ENCODE assay signal across 8 cellular contexts in the genomic region with DNA sequence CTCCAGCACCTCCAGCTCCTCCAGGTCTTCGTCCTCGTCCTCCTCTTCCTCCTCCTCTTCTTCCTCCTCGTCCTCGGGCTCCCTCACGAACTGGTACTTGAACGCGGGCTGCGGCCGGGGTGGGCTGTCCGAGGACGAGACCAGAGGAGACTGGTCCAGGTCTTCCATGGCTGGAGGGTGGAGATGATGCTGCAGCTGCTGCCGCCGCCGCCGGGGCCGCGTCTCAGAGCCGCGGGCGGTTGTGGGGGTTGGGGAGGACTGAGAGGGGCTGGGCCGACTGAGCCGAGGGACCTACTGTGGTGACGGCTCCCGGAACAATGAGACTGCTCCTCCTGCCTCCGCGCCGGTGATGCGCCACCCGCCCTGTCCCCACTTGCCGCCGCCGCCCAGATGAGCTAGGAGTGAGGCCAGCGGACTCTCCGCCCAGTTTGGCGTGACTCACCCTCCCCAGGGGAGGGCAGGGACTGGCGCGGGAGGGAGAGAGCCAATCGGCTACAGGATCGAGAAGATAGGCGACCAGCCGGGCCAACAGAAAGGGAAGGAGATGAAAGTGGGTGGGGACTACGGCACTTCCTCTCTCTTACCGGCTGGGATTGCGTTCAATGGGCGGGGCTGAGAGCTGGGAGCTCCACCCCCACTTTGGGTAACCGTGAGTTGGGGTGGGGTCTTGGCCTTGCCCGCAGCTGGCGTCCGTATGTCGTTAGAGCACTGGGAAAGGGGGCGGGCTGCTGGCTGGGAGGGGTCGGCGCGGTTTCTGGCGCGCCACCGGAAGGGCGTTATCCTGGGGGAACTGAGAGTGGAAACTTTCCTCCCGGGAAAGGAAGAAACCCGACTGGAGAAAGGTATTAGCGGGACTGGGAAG. TPM values are rescaled to one million over a fixed set of nuclear protein-coding genes. Genes with fewer than 3 reads are reported as not detected.
DNase-seq lines count a peak whose midpoint lies in the region; ATAC-seq, FAIRE-seq and TF ChIP-seq lines count a peak whose summit lies in the region.

Gene RTN4 (minus strand): TSS at position 319 of the 862 bp plus-strand sequence. CDS start 151 bp downstream, at position 168.

- peak; percentile 97 for FAIRE-seq in GM12891 (lab: Jason Lieb, UNC)

- H3K79me1 ChIP-seq in trophoblast cell (ENCODE audit: low read length) = peaks cover 19% of the 10 kb centered on the region

- peak within 1 kb of the TSS; percentile 97 for H3K14ac ChIP-seq in trophoblast cell (ENCODE audit: low read length)

- peak within 1 kb of the TSS; percentile 88 for H2BK120ac ChIP-seq in trophoblast cell (ENCODE audit: insufficient read depth, low read length, poor library complexity)

- H3K36me3 ChIP-seq in trophoblast cell (ENCODE audit: control insufficient read depth in 1 of 2, insufficient read depth in 2 of 2, low read length in 2 of 2) (no peaks in the 10 kb centered on the region), transverse colon (no peaks in the 10 kb centered on the region)

- intact Hi-C loops in cardiac septum (cut with DNase I) = loop anchor here (2.0 kb wide), 2 partner anchors 62 to 70 kb away; no protein-coding TSS in a partner anchor
- intact Hi-C loops in transverse colon (cut with DNase I; ENCODE audit: low total_unique reads) = no loop called here

- peak within 1 kb of the TSS; percentile 100 for H3K27ac Mint-ChIP-seq in T-cell

- ATAC-seq in HG02840 (IDR thresholded peaks at IDR 0.05; ENCODE audit: low FRiP score, unreplicated experiment) (peak; percentile 79), T-cell (replicated peaks in 1 of 4) (peak; percentile 89 to 91 (median 90))

- H3K4me1 Mint-ChIP-seq in T-cell = peaks cover 63 to 78% (median 65%) of the 10 kb centered on the region in 3 donors

- peak within 1 kb of the TSS; percentile 48 for H2BK12ac ChIP-seq in trophoblast cell (ENCODE audit: low read length)

- H3K23ac ChIP-seq in trophoblast cell (ENCODE audit: low read length) = no peak within 1 kb of the TSS

- peak; percentile 81 for DNase-seq in GM12891 (ENCODE audit: insufficient read length, low spot score)
- peak; percentile 96 for DNase-seq in NCI-H1436 treated with DMSO at 0.1 percent for 48 hours (lab: John Stamatoyannopoulos, UW)
- peak; percentile 93 to 99 (median 98) for DNase-seq in T-cell
- DNase-seq in cardiac septum (ENCODE audit: low spot score) = peak; percentile 100
- peak; percentile 99 to 100 for DNase-seq in trophoblast cell
- peak; percentile 99 for DNase-seq in transverse colon

- peak within 1 kb of the TSS; percentile 100 for H3K4ac ChIP-seq in trophoblast cell (ENCODE audit: low read depth, low read length)

- no peaks in the 10 kb centered on the region for H3K36me3 Mint-ChIP-seq in T-cell

- peak within 1 kb of the TSS; percentile 89 to 100 (median 100) for H3K4me3 Mint-ChIP-seq in T-cell

- peak within 1 kb of the TSS; percentile 98 for H4K91ac ChIP-seq in trophoblast cell (ENCODE audit: low read depth, low read length)

- H4K8ac ChIP-seq in trophoblast cell (ENCODE audit: low read depth, low read length) = peak within 1 kb of the TSS; percentile 90

- H3K18ac ChIP-seq in trophoblast cell (ENCODE audit: low read length) = peak within 1 kb of the TSS; percentile 92

- TF ChIP-seq POLR2A in GM12891 (IDR thresholded peaks at IDR 0.05; ENCODE audit: low read depth, low read length) (peak; percentile 88), transverse colon (IDR thresholded peaks at IDR 0.05) (peak; percentile 99)

- 0 to 1% (median 1%) methylated on average over 53 to 61 of the region's 61 CpGs for WGBS in adipose tissue, 3 donors
- WGBS in trophoblast cell (ENCODE audit: extremely low coverage, insufficient coverage, insufficient read length) = no CpG with 5 or more reads among the region's 61 CpGs
- 0% methylated on average over 43 of the region's 61 CpGs; no CpG with 5 or more reads in 1 of the 2 donors for WGBS in transverse colon (ENCODE audit: low coverage in 1 of 2), 2 donors

- H4K12ac ChIP-seq in trophoblast cell (ENCODE audit: low read depth, low read length) = peak within 1 kb of the TSS; percentile 93

- peak within 1 kb of the TSS; percentile 97 for H3K9ac ChIP-seq in trophoblast cell (ENCODE audit: low read length)

- peak within 1 kb of the TSS; percentile 93 for H2AK5ac ChIP-seq in trophoblast cell (ENCODE audit: low read length)

- peaks cover 2 to 4% of the 10 kb centered on the region in 2 experiments for H3K4me1 ChIP-seq in trophoblast cell (ENCODE audit: control insufficient read depth in 1 of 2, insufficient read depth in 2 of 2, low read length in 2 of 2)
- peaks cover 15 to 46% (median 34%) of the 10 kb centered on the region in 4 donors for H3K4me1 ChIP-seq in transverse colon

- no peaks in the 10 kb centered on the region for H3K9me3 Mint-ChIP-seq in T-cell

- H3K79me2 ChIP-seq in trophoblast cell (ENCODE audit: control insufficient read depth, insufficient read depth, low read length, poor library complexity) = peaks cover 21% of the 10 kb centered on the region

- TF ChIP-seq CTCF in transverse colon (IDR thresholded peaks at IDR 0.05) = peak in 3 of 5 experiments; percentile 14 to 68 (median 59)

- peak within 1 kb of the TSS; percentile 93 for H2BK5ac ChIP-seq in trophoblast cell (ENCODE audit: low read depth, low read length, poor library complexity)

- CTCF ChIA-PET in T-cell (lab: Charles Lee) = interaction anchor here (0.6 to 2.3 kb wide), 20 partner anchors 8 to 470 kb away, joined by 3 to 6 read pairs (median 4); partner anchors contain the start of genes CFAP36 (in 1 of the 2), CLHC1 (in 1 of the 2) and RPS27A (in 1 of the 2)

- POLR2A ChIA-PET in T-cell (lab: Charles Lee) = interaction anchor here (0.5 to 1.4 kb wide), 20 partner anchors 12 to 1037 kb away, joined by 3 to 6 read pairs (median 3); partner anchors contain the start of genes CFAP36 (in 1 of the 2) and RPS27A (in 1 of the 2)

- no peak for TF ChIP-seq EP300 in transverse colon (IDR thresholded peaks at IDR 0.05; ENCODE audit: low read depth)

- in situ Hi-C loops in transverse colon (cut with MboI; ENCODE audit: low pct_ligation_motif_present in 1 of 4, low pct_unique_long_range_greater_than_20kb in 1 of 4, low sequenced_read_pairs in 3 of 4) = no loop called here

- H3K9me3 ChIP-seq in trophoblast cell (ENCODE audit: insufficient read depth, low read depth, low read length) (no peaks in the 10 kb centered on the region), transverse colon (no peaks in the 10 kb centered on the region)

- H3K4me3 ChIP-seq in trophoblast cell (ENCODE audit: low read depth, low read length) = peak within 1 kb of the TSS; percentile 98
- H3K4me3 ChIP-seq in transverse colon = peak within 1 kb of the TSS; percentile 93 to 96 (median 96)

- H3K27ac ChIP-seq in adipose tissue (ENCODE audit: low read depth, low read length) (peak within 1 kb of the TSS; percentile 99), trophoblast cell (ENCODE audit: low read depth, low read length) (peak within 1 kb of the TSS; percentile 98), transverse colon (peak within 1 kb of the TSS; percentile 97 to 100 (median 98))

- H3K27me3 ChIP-seq in trophoblast cell (ENCODE audit: insufficient read depth, low read length) (no peaks in the 10 kb centered on the region), transverse colon (no peaks in the 10 kb centered on the region)

- peak within 1 kb of the TSS; percentile 89 for H2AFZ ChIP-seq in trophoblast cell (ENCODE audit: insufficient read depth, low read length, poor library complexity)

- H3K27me3 Mint-ChIP-seq in T-cell = no peaks in the 10 kb centered on the region

- H3K4me2 ChIP-seq in trophoblast cell (ENCODE audit: low read length) = peak within 1 kb of the TSS; percentile 84

TF ChIP-seq in GM12891, 5 proteins besides CTCF, POLR2A, EP300 and RAD21:
- TF ChIP-seq SPI1 (IDR thresholded peaks at IDR 0.05; ENCODE audit: low read depth, low read length) (peak; percentile 94), PAX5 (IDR thresholded peaks at IDR 0.05; ENCODE audit: insufficient read depth, low read length, severe bottlenecking) (no peak), POLR2AphosphoS5 (IDR thresholded peaks at IDR 0.05; ENCODE audit: low read depth, low read length) (peak; percentile 89), TAF1 (IDR thresholded peaks at IDR 0.05; ENCODE audit: low read depth, low read length) (peak; percentile 91), POU2F2 (IDR thresholded peaks at IDR 0.05; ENCODE audit: low read depth, low read length) (peak; percentile 58)
TF ChIP-seq in GM12891: peak in this region for 4.

RNA-seq across cellular contexts. Expression of gene RTN4, which starts in this region (rescaled TPM):
- polyA plus RNA-seq in GM12891 (2012; ENCODE audit: low read depth, missing spikeins) = 85.0 TPM
- 10 to 100 TPM; 66.3 to 77.1 (median 75.4) TPM for total RNA-seq in T-cell
- polyA plus RNA-seq in adipose tissue = 100 to 1,000 TPM; 103 to 576 (median 221) TPM
- total RNA-seq in cardiac septum = 174 TPM
- polyA plus RNA-seq in trophoblast cell (2013) = 687 and 700 TPM in 2 replicates
- total RNA-seq in transverse colon = 100 to 1,000 TPM in 3 of 4 donors, 10 to 100 TPM in 1; 82.2 to 212 (median 183) TPM

Comparison
In these comparisons a context has a peak if more than half of its experiments do, and no peak if none do; other contexts are left out.
1. Peak in every context shown above with its lines: DNase-seq, ATAC-seq, H3K4me3 ChIP-seq and H3K27ac ChIP-seq.